24 cellular contexts compared by ENCODE assay signal in genomic region chr17:35499548-35499947, GRCh38. TPM values are rescaled to one million over a fixed set of nuclear protein-coding genes. Genes with fewer than 3 reads are reported as not detected.
DNase-seq lines count a peak whose midpoint lies in the region; ATAC-seq and TF ChIP-seq lines count a peak whose summit lies in the region.
"Had no signal": no experiment of that assay in that cellular context is flagged by ENCODE, and none has a peak within 500 bp of the region (broad histone marks: within the 10 kb centered on the region; RNA-seq: fewer than 3 reads in every experiment).

No MANE protein-coding gene starts in this region.

- H4K12ac ChIP-seq in trophoblast cell (ENCODE audit: low read depth, low read length) = no peak overlapping the region

- H2BK12ac ChIP-seq in trophoblast cell (ENCODE audit: low read length) = no peak overlapping the region

- H3K27me3 Mint-ChIP-seq in activated T-cell treated with anti-CD3 and anti-CD28 coated beads, Interleukin-2, amount 50 U/mL, for 24 hours = no peaks in the 10 kb centered on the region
- no peaks in the 10 kb centered on the region for H3K27me3 Mint-ChIP-seq in CD8-positive, alpha-beta T cell (ENCODE audit: low read depth)
- H3K27me3 Mint-ChIP-seq in activated naive CD8-positive, alpha-beta T cell treated with anti-CD3 and anti-CD28 coated beads, Interleukin-2, amount 50 U/mL, for 24 hours = peaks cover 2% of the 10 kb centered on the region
- H3K27me3 Mint-ChIP-seq in MCF 10A (ENCODE audit: insufficient read depth, unreplicated experiment) = peaks cover 95% of the 10 kb centered on the region

- H3K9me3 ChIP-seq in CD8-positive, alpha-beta T cell (ENCODE audit: low read length) = no peaks in the 10 kb centered on the region
- H3K9me3 ChIP-seq in trophoblast cell (ENCODE audit: insufficient read depth, low read depth, low read length) (peaks cover 11% of the 10 kb centered on the region), transverse colon (no peaks in the 10 kb centered on the region)
- H3K9me3 ChIP-seq: MG63, Peyer's patch, SJCRH30 had no signal

- H3K36me3 Mint-ChIP-seq in activated T-cell treated with anti-CD3 and anti-CD28 coated beads, Interleukin-2, amount 50 U/mL, for 24 hours (ENCODE audit: low read depth) = peaks cover 49% of the 10 kb centered on the region
- peaks cover 66% of the 10 kb centered on the region for H3K36me3 Mint-ChIP-seq in CD8-positive, alpha-beta T cell
- H3K36me3 Mint-ChIP-seq in activated naive CD8-positive, alpha-beta T cell treated with anti-CD3 and anti-CD28 coated beads, Interleukin-2, amount 50 U/mL, for 24 hours (ENCODE audit: low read depth) = peaks cover 36% of the 10 kb centered on the region
- no peaks in the 10 kb centered on the region for H3K36me3 Mint-ChIP-seq in MCF 10A (ENCODE audit: insufficient read depth, unreplicated experiment)

- intact Hi-C loops in CD8-positive, alpha-beta T cell (cut with DNase I, micrococcal nuclease) = no loop called here
- intact Hi-C loops in MCF 10A (cut with micrococcal nuclease) = no loop called here
- intact Hi-C loops in transverse colon (cut with DNase I; ENCODE audit: low total_unique reads) = no loop called here

- H2AK5ac ChIP-seq in trophoblast cell (ENCODE audit: low read length) = no peak overlapping the region

- no peak for DNase-seq in activated T-cell treated with anti-CD3 and anti-CD28 coated beads, Interleukin-2, amount 50 U/mL, for 24 hours
- DNase-seq in activated T-cell treated with anti-CD3 and anti-CD28 coated beads for 4 hours (no peak), trophoblast cell (no peak), MCF 10A (ENCODE audit: unreplicated experiment) (no peak), transverse colon (no peak)
- no peak for DNase-seq in CD8-positive, alpha-beta T cell
- DNase-seq in activated naive CD8-positive, alpha-beta T cell treated with anti-CD3 and anti-CD28 coated beads, Interleukin-2, amount 50 U/mL, for 24 hours = no peak
- DNase-seq: COR-L47, DMS 273 treated with DMSO at 0.1 percent for 48 hours, DND-41, GOT3, HCEC 1CT, Kasumi-1, MG63, NCI-H1048, NCI-H1417 treated with DMSO at 0.1 percent for 48 hours, NCI-H187, NCI-H446, NCI-H526, Peyer's patch, SJCRH30 had no signal

- H3K4me2 ChIP-seq in trophoblast cell (ENCODE audit: low read length) = no peak overlapping the region

- in situ Hi-C loops in transverse colon (cut with MboI; ENCODE audit: low pct_ligation_motif_present in 1 of 4, low pct_unique_long_range_greater_than_20kb in 1 of 4, low sequenced_read_pairs in 3 of 4) = no loop called here

- TF ChIP-seq EP300 in transverse colon (IDR thresholded peaks at IDR 0.05; ENCODE audit: low read depth) = no peak

- H3K9me3 Mint-ChIP-seq in activated T-cell treated with anti-CD3 and anti-CD28 coated beads, Interleukin-2, amount 50 U/mL, for 24 hours = no peaks in the 10 kb centered on the region
- peaks cover 3% of the 10 kb centered on the region for H3K9me3 Mint-ChIP-seq in CD8-positive, alpha-beta T cell
- H3K9me3 Mint-ChIP-seq in activated naive CD8-positive, alpha-beta T cell treated with anti-CD3 and anti-CD28 coated beads, Interleukin-2, amount 50 U/mL, for 24 hours = no peaks in the 10 kb centered on the region
- no peaks in the 10 kb centered on the region for H3K9me3 Mint-ChIP-seq in MCF 10A (ENCODE audit: unreplicated experiment)

- H3K27ac Mint-ChIP-seq in activated T-cell treated with anti-CD3 and anti-CD28 coated beads, Interleukin-2, amount 50 U/mL, for 24 hours = peak overlapping the region; percentile 67
- peak overlapping the region; percentile 81 for H3K27ac Mint-ChIP-seq in CD8-positive, alpha-beta T cell
- H3K27ac Mint-ChIP-seq in activated naive CD8-positive, alpha-beta T cell treated with anti-CD3 and anti-CD28 coated beads, Interleukin-2, amount 50 U/mL, for 24 hours = no peak overlapping the region
- H3K27ac Mint-ChIP-seq in MCF 10A (ENCODE audit: low read depth, unreplicated experiment) = no peak overlapping the region
- H3K27ac Mint-ChIP-seq: B cell, CD14-positive monocyte had no signal

- no peak overlapping the region for H2AFZ ChIP-seq in trophoblast cell (ENCODE audit: insufficient read depth, low read length, poor library complexity)

- no peaks in the 10 kb centered on the region for H3K79me1 ChIP-seq in trophoblast cell (ENCODE audit: low read length)

- no peak overlapping the region for H3K9ac ChIP-seq in trophoblast cell (ENCODE audit: low read length)

- no CpG with 5 or more reads among the region's 2 CpGs for WGBS in trophoblast cell (ENCODE audit: extremely low coverage, insufficient coverage, insufficient read length)
- WGBS in transverse colon (ENCODE audit: low coverage in 1 of 2), 2 donors = 87 to 90% methylated on average over 1 to 2 of the region's 2 CpGs

- TF ChIP-seq CTCF in CD8-positive, alpha-beta T cell (IDR thresholded peaks at IDR 0.05) = no peak
- TF ChIP-seq CTCF in MCF 10A (IDR thresholded peaks at IDR 0.05; ENCODE audit: unreplicated experiment) = no peak
- no peak for TF ChIP-seq CTCF in transverse colon (IDR thresholded peaks at IDR 0.05)

- CTCF ChIA-PET in CD8-positive, alpha-beta T cell (lab: Charles Lee) = interaction anchor here (0.9 to 2.3 kb wide), 8 partner anchors 11 to 259 kb away, joined by 3 to 10 read pairs (median 4); no protein-coding TSS in a partner anchor
- CTCF ChIA-PET in MCF 10A (lab: Yijun Ruan, JAX) = interaction anchor here (1.0 kb wide), 3 partner anchors 32 to 188 kb away, joined by 3 to 5 read pairs (median 3); no protein-coding TSS in a partner anchor

- peaks cover 41% of the 10 kb centered on the region for H3K4me1 ChIP-seq in CD8-positive, alpha-beta T cell (ENCODE audit: insufficient read depth, low read length)
- no peaks in the 10 kb centered on the region for H3K4me1 ChIP-seq in trophoblast cell (ENCODE audit: control insufficient read depth in 1 of 2, insufficient read depth in 2 of 2, low read length in 2 of 2)
- H3K4me1 ChIP-seq in transverse colon = peaks cover 0 to 3% (median 0%) of the 10 kb centered on the region in 4 donors
- H3K4me1 ChIP-seq: Peyer's patch, SJCRH30 had no signal

- H4K91ac ChIP-seq in trophoblast cell (ENCODE audit: low read depth, low read length) = no peak overlapping the region

- H3K4ac ChIP-seq in trophoblast cell (ENCODE audit: low read depth, low read length) = no peak overlapping the region

- H3K36me3 ChIP-seq in CD8-positive, alpha-beta T cell (ENCODE audit: insufficient read depth, low read length) = peaks cover 4% of the 10 kb centered on the region
- H3K36me3 ChIP-seq in trophoblast cell (ENCODE audit: control insufficient read depth in 1 of 2, insufficient read depth in 2 of 2, low read length in 2 of 2) (no peaks in the 10 kb centered on the region), transverse colon (no peaks in the 10 kb centered on the region)
- H3K36me3 ChIP-seq: MG63, Peyer's patch, SJCRH30 had no signal

- H3K23ac ChIP-seq in trophoblast cell (ENCODE audit: low read length) = no peak overlapping the region

- no peak overlapping the region for H3K14ac ChIP-seq in trophoblast cell (ENCODE audit: low read length)

- H4K8ac ChIP-seq in trophoblast cell (ENCODE audit: low read depth, low read length) = no peak overlapping the region

- H3K27ac ChIP-seq in CD8-positive, alpha-beta T cell (ENCODE audit: low read depth, low read length) = no peak overlapping the region
- no peak overlapping the region for H3K27ac ChIP-seq in trophoblast cell (ENCODE audit: low read depth, low read length)
- no peak overlapping the region for H3K27ac ChIP-seq in transverse colon
- H3K27ac ChIP-seq: Peyer's patch, SJCRH30 had no signal

- no peak for ATAC-seq in CD8-positive, alpha-beta T cell
- peak; percentile 53 for ATAC-seq in activated naive CD8-positive, alpha-beta T cell treated with anti-CD3 and anti-CD28 coated beads, Interleukin-2, amount 50 U/mL, for 24 hours

- POLR2A ChIA-PET in CD8-positive, alpha-beta T cell (lab: Charles Lee) = interaction anchor here (0.6 to 2.0 kb wide), 7 partner anchors 12 to 257 kb away, joined by 3 to 8 read pairs (median 3); partner anchors contain the start of gene SLFN5
- POLR2A ChIA-PET in MCF 10A (lab: Yijun Ruan, JAX) = interaction anchor here (0.8 kb wide), 1 partner anchor 9 kb away, joined by 3 read pairs; no protein-coding TSS in a partner anchor

- H2BK5ac ChIP-seq in trophoblast cell (ENCODE audit: low read depth, low read length, poor library complexity) = no peak overlapping the region

- H3K18ac ChIP-seq in trophoblast cell (ENCODE audit: low read length) = no peak overlapping the region

- no peak overlapping the region for H3K4me3 Mint-ChIP-seq in activated T-cell treated with anti-CD3 and anti-CD28 coated beads, Interleukin-2, amount 50 U/mL, for 24 hours
- H3K4me3 Mint-ChIP-seq in CD8-positive, alpha-beta T cell = no peak overlapping the region
- H3K4me3 Mint-ChIP-seq in activated naive CD8-positive, alpha-beta T cell treated with anti-CD3 and anti-CD28 coated beads, Interleukin-2, amount 50 U/mL, for 24 hours = no peak overlapping the region
- no peak overlapping the region for H3K4me3 Mint-ChIP-seq in MCF 10A (ENCODE audit: unreplicated experiment)
- H3K4me3 Mint-ChIP-seq: B cell had no signal

- H3K4me3 ChIP-seq in CD8-positive, alpha-beta T cell (ENCODE audit: low read depth, low read length) = no peak overlapping the region
- H3K4me3 ChIP-seq in trophoblast cell (ENCODE audit: low read depth, low read length) (peak overlapping the region; percentile 42), transverse colon (no peak overlapping the region)
- H3K4me3 ChIP-seq: MG63, Peyer's patch, SJCRH30 had no signal

- H3K4me1 Mint-ChIP-seq in activated T-cell treated with anti-CD3 and anti-CD28 coated beads, Interleukin-2, amount 50 U/mL, for 24 hours (ENCODE audit: low read depth) = peaks cover 59% of the 10 kb centered on the region
- H3K4me1 Mint-ChIP-seq in CD8-positive, alpha-beta T cell (ENCODE audit: low read depth) = peaks cover 82% of the 10 kb centered on the region
- peaks cover 60% of the 10 kb centered on the region for H3K4me1 Mint-ChIP-seq in activated naive CD8-positive, alpha-beta T cell treated with anti-CD3 and anti-CD28 coated beads, Interleukin-2, amount 50 U/mL, for 24 hours
- no peaks in the 10 kb centered on the region for H3K4me1 Mint-ChIP-seq in MCF 10A (ENCODE audit: insufficient read depth, unreplicated experiment)

- TF ChIP-seq POLR2A in transverse colon (IDR thresholded peaks at IDR 0.05) = no peak

- no TSS peak for BruUV-seq in MCF 10A (replicated peaks; lab: Mats Ljungman, UMichigan)

- no peaks in the 10 kb centered on the region for H3K79me2 ChIP-seq in trophoblast cell (ENCODE audit: control insufficient read depth, insufficient read depth, low read length, poor library complexity)

- no peak overlapping the region for H2BK120ac ChIP-seq in trophoblast cell (ENCODE audit: insufficient read depth, low read length, poor library complexity)

- H3K27me3 ChIP-seq in CD8-positive, alpha-beta T cell (ENCODE audit: insufficient read depth, low read length) = no peaks in the 10 kb centered on the region
- H3K27me3 ChIP-seq in trophoblast cell (ENCODE audit: insufficient read depth, low read length) = peaks cover 45% of the 10 kb centered on the region
- peaks cover 87% of the 10 kb centered on the region for H3K27me3 ChIP-seq in transverse colon

RNA-seq across cellular contexts. Expression of gene SLFN12L, which starts 37.9 kb away (rescaled TPM):
- total RNA-seq in CD8-positive, alpha-beta T cell = 10 to 100 TPM; 39.8 to 41.4 TPM
- not detected in 2 replicates for polyA plus RNA-seq in trophoblast cell (2013)
- total RNA-seq in MCF 10A (2022) (0.34 and 0.35 TPM in 2 replicates), transverse colon (1 to 10 TPM; 1.4 to 6.2 (median 3.1) TPM)
- total RNA-seq: OCI-LY7, SJCRH30 had no signal

RNA-seq across cellular contexts. Expression of gene SLFN13, which starts 51.0 kb away (rescaled TPM):
- total RNA-seq in CD8-positive, alpha-beta T cell = 10 to 100 TPM; 16.1 to 17.3 TPM
- 9.6 and 11.3 TPM in 2 replicates for polyA plus RNA-seq in trophoblast cell (2013)
- total RNA-seq in MCF 10A (2022) (1.7 and 2.1 TPM in 2 replicates), transverse colon (10 to 100 TPM in 2 of 4 donors, 1 to 10 TPM in 2; 2.8 to 28.8 (median 8.5) TPM)
- total RNA-seq: OCI-LY7 had no signal

Comparison
In these comparisons a context has a peak if more than half of its experiments do, and no peak if none do; other contexts are left out.
1. H3K27ac Mint-ChIP-seq: peak in activated T-cell treated with anti-CD3 and anti-CD28 coated beads, Interleukin-2, amount 50 U/mL, for 24 hours (single experiment) and CD8-positive, alpha-beta T cell (single experiment); none in activated naive CD8-positive, alpha-beta T cell treated with anti-CD3 and anti-CD28 coated beads, Interleukin-2, amount 50 U/mL, for 24 hours (single experiment) and MCF 10A (single experiment).
2. RNA of gene SLFN12L, which starts 37.9 kb away (total RNA-seq): 39.8 to 41.4 TPM in CD8-positive, alpha-beta T cell; 1.4 to 6.2 TPM in transverse colon and 0.34 to 0.35 TPM in MCF 10A; every median in the first group is over 4 times any median in the second.